In the genomic region with DNA sequence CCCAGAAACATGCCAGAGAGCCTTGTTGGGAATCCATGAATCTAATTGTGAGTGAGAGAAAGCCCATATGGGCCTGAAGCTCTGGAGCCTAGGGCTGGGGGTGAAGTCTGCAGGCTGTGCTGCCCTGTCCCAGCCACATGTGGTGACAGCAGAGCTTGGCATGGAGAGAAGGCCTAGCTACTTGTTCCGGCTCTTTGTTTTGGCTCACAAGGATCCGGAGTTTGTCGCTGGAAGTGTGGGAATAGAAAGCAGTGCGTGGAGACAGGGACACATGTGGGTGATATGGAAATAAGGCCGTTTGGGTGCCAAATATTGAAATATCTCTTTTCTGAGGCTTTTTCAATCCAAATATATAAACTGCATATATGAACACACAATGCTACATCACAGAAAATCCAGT, we compare ENCODE assay signal across 28 cellular contexts.
"Had no signal": no experiment of that assay in that cellular context is flagged by ENCODE, and none has a peak within 500 bp of the region (broad histone marks: within the 10 kb centered on the region; RNA-seq: fewer than 3 reads in every experiment).

No MANE protein-coding gene starts in this region.

- DNase-seq: activated CD4-positive, alpha-beta memory T cell treated with anti-CD3 and anti-CD28 coated beads, Interleukin-2, amount 10 ng/mL, durations not matched to agents 7 days and 5 days; activated CD4-positive, alpha-beta T cell treated with anti-CD3 and anti-CD28 coated beads for 1 hour; activated CD4-positive, alpha-beta T cell treated with anti-CD3 and anti-CD28 coated beads for 4 hours; activated CD4-positive, alpha-beta T cell treated with anti-CD3 and anti-CD28 coated beads, Interleukin-2, amount 10 ng/mL, durations not matched to agents 7 days and 5 days; activated CD4-positive, alpha-beta T cell treated with anti-CD3 and anti-CD28 coated beads, Interleukin-2, amount 50 U/mL, for 4 hours; activated CD8-positive, alpha-beta memory T cell treated with anti-CD3 and anti-CD28 coated beads, Interleukin-2, amount 50 U/mL, for 48 hours; activated gamma-delta T cell; activated naive CD4-positive, alpha-beta T cell; activated naive CD4-positive, alpha-beta T cell treated with anti-CD3 and anti-CD28 coated beads, Interleukin-2, amount 10 ng/mL, durations not matched to agents 7 days and 5 days; activated naive CD8-positive, alpha-beta T cell treated with anti-CD3 and anti-CD28 coated beads, Interleukin-2, amount 10 ng/mL, durations not matched to agents 7 days and 5 days; activated T-cell treated with anti-CD3 and anti-CD28 coated beads for 4 hours; activated T-cell treated with anti-CD3 and anti-CD28 coated beads, Interleukin-2, amount 50 U/mL, for 24 hours; activated T-cell treated with anti-CD3 and anti-CD28 coated beads, Interleukin-2, amount 50 U/mL, for 72 hours; central memory CD4-positive, alpha-beta T cell; cerebellar nuclear complex; colonic mucosa; effector CD4-positive, alpha-beta T cell; effector memory CD8-positive, alpha-beta T cell; erythroblast; esophagus squamous epithelium; T-helper 1 cell; T-helper 2 cell had no signal

- H3K4me1 ChIP-seq: ascending aorta, breast epithelium, colonic mucosa, esophagus squamous epithelium had no signal

- ATAC-seq: activated naive CD4-positive, alpha-beta T cell treated with anti-CD3 and anti-CD28 coated beads, Interleukin-2, amount 50 U/mL, for 72 hours; activated T-cell treated with anti-CD3 and anti-CD28 coated beads, Interleukin-2, amount 50 U/mL, for 72 hours; effector memory CD8-positive, alpha-beta T cell; WTC11 had no signal

- H3K27me3 Mint-ChIP-seq: activated CD4-positive, alpha-beta memory T cell treated with anti-CD3 and anti-CD28 coated beads, Interleukin-2, amount 10 ng/mL, durations not matched to agents 7 days and 5 days; activated CD4-positive, alpha-beta T cell treated with anti-CD3 and anti-CD28 coated beads, Interleukin-2, amount 10 ng/mL, durations not matched to agents 7 days and 5 days; activated naive CD4-positive, alpha-beta T cell treated with anti-CD3 and anti-CD28 coated beads, Interleukin-2, amount 10 ng/mL, durations not matched to agents 7 days and 5 days had no signal

- H3K36me3 Mint-ChIP-seq: activated naive CD4-positive, alpha-beta T cell treated with anti-CD3 and anti-CD28 coated beads, Interleukin-2, amount 10 ng/mL, durations not matched to agents 7 days and 5 days; activated naive CD4-positive, alpha-beta T cell treated with anti-CD3 and anti-CD28 coated beads, Interleukin-2, amount 50 U/mL, for 72 hours; activated naive CD8-positive, alpha-beta T cell treated with anti-CD3 and anti-CD28 coated beads, Interleukin-2, amount 10 ng/mL, durations not matched to agents 7 days and 5 days; brain; WTC11 had no signal

- H3K36me3 ChIP-seq: ascending aorta, breast epithelium, cardiac muscle cell, colonic mucosa, esophagus squamous epithelium had no signal

- H3K9me3 ChIP-seq: ascending aorta, breast epithelium, colonic mucosa, esophagus squamous epithelium had no signal

- H3K4me1 Mint-ChIP-seq: activated CD4-positive, alpha-beta memory T cell treated with anti-CD3 and anti-CD28 coated beads, Interleukin-2, amount 10 ng/mL, durations not matched to agents 7 days and 5 days; activated CD4-positive, alpha-beta T cell treated with anti-CD3 and anti-CD28 coated beads, Interleukin-2, amount 10 ng/mL, durations not matched to agents 7 days and 5 days; activated naive CD4-positive, alpha-beta T cell treated with anti-CD3 and anti-CD28 coated beads, Interleukin-2, amount 10 ng/mL, durations not matched to agents 7 days and 5 days; activated naive CD8-positive, alpha-beta T cell treated with anti-CD3 and anti-CD28 coated beads, Interleukin-2, amount 10 ng/mL, durations not matched to agents 7 days and 5 days; WTC11 had no signal

- H3K4me3 Mint-ChIP-seq: activated CD4-positive, alpha-beta memory T cell treated with anti-CD3 and anti-CD28 coated beads, Interleukin-2, amount 10 ng/mL, durations not matched to agents 7 days and 5 days; activated CD4-positive, alpha-beta T cell treated with anti-CD3 and anti-CD28 coated beads, Interleukin-2, amount 10 ng/mL, durations not matched to agents 7 days and 5 days; activated naive CD4-positive, alpha-beta T cell treated with anti-CD3 and anti-CD28 coated beads, Interleukin-2, amount 10 ng/mL, durations not matched to agents 7 days and 5 days; activated naive CD8-positive, alpha-beta T cell treated with anti-CD3 and anti-CD28 coated beads, Interleukin-2, amount 10 ng/mL, durations not matched to agents 7 days and 5 days; activated T-cell treated with anti-CD3 and anti-CD28 coated beads, Interleukin-2, amount 50 U/mL, for 24 hours; activated T-cell treated with anti-CD3 and anti-CD28 coated beads, Interleukin-2, amount 50 U/mL, for 72 hours; brain; effector memory CD8-positive, alpha-beta T cell; WTC11 had no signal

- H3K4me3 ChIP-seq: ascending aorta, breast epithelium, cardiac muscle cell, colonic mucosa, esophagus squamous epithelium had no signal

- H3K27ac ChIP-seq: ascending aorta, breast epithelium, cardiac muscle cell, colonic mucosa, esophagus squamous epithelium had no signal

- H3K27ac Mint-ChIP-seq: activated CD4-positive, alpha-beta memory T cell treated with anti-CD3 and anti-CD28 coated beads, Interleukin-2, amount 10 ng/mL, durations not matched to agents 7 days and 5 days; activated CD4-positive, alpha-beta T cell treated with anti-CD3 and anti-CD28 coated beads, Interleukin-2, amount 10 ng/mL, durations not matched to agents 7 days and 5 days; activated naive CD4-positive, alpha-beta T cell treated with anti-CD3 and anti-CD28 coated beads, Interleukin-2, amount 10 ng/mL, durations not matched to agents 7 days and 5 days; activated naive CD4-positive, alpha-beta T cell treated with anti-CD3 and anti-CD28 coated beads, Interleukin-2, amount 50 U/mL, for 72 hours; activated naive CD8-positive, alpha-beta T cell treated with anti-CD3 and anti-CD28 coated beads, Interleukin-2, amount 10 ng/mL, durations not matched to agents 7 days and 5 days; activated T-cell treated with anti-CD3 and anti-CD28 coated beads, Interleukin-2, amount 50 U/mL, for 24 hours; activated T-cell treated with anti-CD3 and anti-CD28 coated beads, Interleukin-2, amount 50 U/mL, for 72 hours; effector memory CD8-positive, alpha-beta T cell; WTC11 had no signal

- H3K27me3 ChIP-seq: ascending aorta, breast epithelium, cardiac muscle cell, colonic mucosa, esophagus squamous epithelium had no signal
